In genomic region chr19:46480409-46480808, GRCh38 we compare ENCODE assay signal across 13 cellular contexts. TPM values are rescaled to one million over a fixed set of nuclear protein-coding genes. Genes with fewer than 3 reads are reported as not detected.
A peak's percentile ranks its signal among the peaks of the same experiment; 100 is the strongest.
DNase-seq lines count a peak whose midpoint lies in the region; TF ChIP-seq lines count a peak whose summit lies in the region.
"Had no signal": no experiment of that assay in that cellular context is flagged by ENCODE, and none has a peak within 500 bp of the region (broad histone marks: within the 10 kb centered on the region; RNA-seq: fewer than 3 reads in every experiment).

No MANE protein-coding gene starts in this region.

- H3K4me3 ChIP-seq in subcutaneous abdominal adipose tissue (ENCODE audit: low read depth in 1 of 5, low read length in 5 of 5) (no peak overlapping the region), tibial nerve (no peak overlapping the region)
- H3K4me3 ChIP-seq: pancreas had no signal

- H3K4me1 Mint-ChIP-seq in chondrocyte (ENCODE audit: low read depth), result peaks cover 51% of the 10 kb centered on the region

- TF ChIP-seq EP300 in tibial nerve (IDR thresholded peaks at IDR 0.05), result no peak

- H3K27me3 Mint-ChIP-seq in chondrocyte (ENCODE audit: low read depth), result no peaks in the 10 kb centered on the region

- no peaks in the 10 kb centered on the region for H3K36me3 Mint-ChIP-seq in chondrocyte (ENCODE audit: low read depth)
- H3K36me3 Mint-ChIP-seq: activated naive CD8-positive, alpha-beta T cell treated with anti-CD3 and anti-CD28 coated beads for 36 hours had no signal

- H3K27ac Mint-ChIP-seq in chondrocyte (ENCODE audit: unreplicated experiment), result peak overlapping the region; percentile 94
- H3K27ac Mint-ChIP-seq: activated naive CD8-positive, alpha-beta T cell treated with anti-CD3 and anti-CD28 coated beads for 36 hours had no signal

- peak overlapping the region in 1 of 5 donors; percentile 38 for H3K9ac ChIP-seq in subcutaneous abdominal adipose tissue (ENCODE audit: low read length in 5 of 5)

- no peak for TF ChIP-seq POLR2A in tibial nerve (IDR thresholded peaks at IDR 0.05)

- peaks cover 0 to 13% (median 0%) of the 10 kb centered on the region in 5 donors for H3K4me1 ChIP-seq in subcutaneous abdominal adipose tissue (ENCODE audit: control insufficient read depth in 5 of 5, insufficient read depth in 5 of 5, low read length in 5 of 5)
- H3K4me1 ChIP-seq in tibial nerve, result peaks cover 0 to 11% (median 0%) of the 10 kb centered on the region in 4 donors
- H3K4me1 ChIP-seq: pancreas had no signal

- H3K27me3 ChIP-seq in subcutaneous abdominal adipose tissue (ENCODE audit: control insufficient read depth in 5 of 5, insufficient read depth in 4 of 5, low read length in 5 of 5) (peaks cover 0 to 7% (median 0%) of the 10 kb centered on the region in 5 donors), tibial nerve (peaks cover 0 to 5% of the 10 kb centered on the region in 2 donors)
- H3K27me3 ChIP-seq: pancreas had no signal

- H3K27ac ChIP-seq in subcutaneous abdominal adipose tissue (ENCODE audit: low read depth, low read length) (peak overlapping the region; percentile 22), tibial nerve (peak overlapping the region in 2 of 4 donors; percentile 64 to 74)
- H3K27ac ChIP-seq: pancreas had no signal

- H3K9me3 ChIP-seq in subcutaneous abdominal adipose tissue (ENCODE audit: control insufficient read depth in 5 of 5, low read length in 5 of 5), result no peaks in the 10 kb centered on the region
- H3K9me3 ChIP-seq in tibial nerve, result peaks cover 0 to 5% (median 0%) of the 10 kb centered on the region in 4 donors
- H3K9me3 ChIP-seq: pancreas had no signal

- intact Hi-C loops in posterior vena cava (cut with DNase I), result loop anchor here in 1 of 2 donors (10.0 kb wide), 1 partner anchor 196 kb away; no protein-coding TSS in a partner anchor

- 12 to 30% methylated on average over 13 of the region's 13 CpGs for WGBS in tibial nerve, 2 donors

- no peaks in the 10 kb centered on the region for H3K9me3 Mint-ChIP-seq in chondrocyte (ENCODE audit: low read depth)
- H3K9me3 Mint-ChIP-seq: activated naive CD8-positive, alpha-beta T cell treated with anti-CD3 and anti-CD28 coated beads for 36 hours had no signal

- DNase-seq in NCI-H187 treated with DMSO at 0.1 percent for 48 hours (lab: John Stamatoyannopoulos, UW), result peak; percentile 45
- DNase-seq in chondrocyte (ENCODE audit: low spot score), result no peak
- DNase-seq in left kidney (ENCODE audit: low read depth, low spot score), result peak; percentile 96
- DNase-seq in GM13976 (ENCODE audit: low spot score), result no peak
- DNase-seq in tibial nerve (ENCODE audit: low spot score in 2 of 2), result no peak
- no peak for DNase-seq in kidney tubule cell (ENCODE audit: low spot score)
- DNase-seq in posterior vena cava (ENCODE audit: low spot score), result no peak
- DNase-seq: activated CD4-positive, alpha-beta T cell treated with anti-CD3 and anti-CD28 coated beads for 1 hour; activated naive CD8-positive, alpha-beta T cell treated with anti-CD3 and anti-CD28 coated beads for 36 hours; OCI-M1; pancreas had no signal

- H3K4me3 Mint-ChIP-seq in chondrocyte (ENCODE audit: unreplicated experiment), result peak overlapping the region; percentile 37
- H3K4me3 Mint-ChIP-seq: activated naive CD8-positive, alpha-beta T cell treated with anti-CD3 and anti-CD28 coated beads for 36 hours had no signal

- in situ Hi-C loops in GM13976 (cut with MboI; ENCODE audit: low sequenced_read_pairs, unreplicated experiment), result no loop called here

- no peak for TF ChIP-seq CTCF in chondrocyte (IDR thresholded peaks at IDR 0.05)
- no peak for TF ChIP-seq CTCF in GM13976 (IDR thresholded peaks at IDR 0.05; ENCODE audit: borderline replicate concordance, control extremely low read depth, extremely low read depth, insufficient read depth, missing control alignments)
- no peak for TF ChIP-seq CTCF in tibial nerve (IDR thresholded peaks at IDR 0.05)

- H3K36me3 ChIP-seq in subcutaneous abdominal adipose tissue (ENCODE audit: control insufficient read depth in 5 of 5, insufficient read depth in 5 of 5, low read length in 5 of 5), result no peaks in the 10 kb centered on the region
- H3K36me3 ChIP-seq in tibial nerve, result no peaks in the 10 kb centered on the region
- H3K36me3 ChIP-seq: pancreas had no signal

RNA-seq across cellular contexts. Expression of gene PNMA8A, which starts 9.0 kb away (rescaled TPM):
- 10.1 to 16.1 TPM (median 10.1 TPM) in 3 replicates for total RNA-seq in chondrocyte
- total RNA-seq in tibial nerve, result 1 to 10 TPM in 3 of 4 donors, under 1 TPM in 1; 0.90 to 7.4 (median 3.4) TPM
- 1 to 10 TPM; 4.6 to 7.8 TPM for total RNA-seq in posterior vena cava

RNA-seq across cellular contexts. Expression of gene PNMA8B, which starts 15.3 kb away (rescaled TPM):
- total RNA-seq in chondrocyte, result 2.2 to 5.5 TPM (median 2.5 TPM) in 3 replicates
- 1 to 10 TPM; 3.1 to 4.2 (median 3.7) TPM for total RNA-seq in tibial nerve
- total RNA-seq in posterior vena cava, result 1 to 10 TPM; 1.8 to 3.8 TPM

RNA-seq across cellular contexts. Expression of gene PNMA8C, which starts 51.7 kb away (rescaled TPM):
- total RNA-seq in chondrocyte, result 0.10 to 0.27 TPM (median 0.20 TPM) in 3 replicates
- total RNA-seq in tibial nerve, result under 1 TPM in 1 of 4 donors, not detected in 3; 0.30 TPM
- total RNA-seq in posterior vena cava, result 1 to 10 TPM in 1 of 2 donors, under 1 TPM in 1; 0.37 to 1.2 TPM
- total RNA-seq: activated naive CD8-positive, alpha-beta T cell treated with anti-CD3 and anti-CD28 coated beads for 36 hours; Daoy had no signal

Comparison
In these comparisons a context has a peak if more than half of its experiments do, and no peak if none do; other contexts are left out.
1. DNase-seq: peak in NCI-H187 treated with DMSO at 0.1 percent for 48 hours (single experiment) and left kidney (single experiment); none in chondrocyte (single experiment), GM13976 (single experiment), tibial nerve (0 of 2), kidney tubule cell (single experiment) and posterior vena cava (single experiment).